8 cellular contexts compared by ENCODE assay signal in genomic region chr10:75772153-75772887, GRCh38.
DNase-seq lines count a peak whose midpoint lies in the region; ATAC-seq and TF ChIP-seq lines count a peak whose summit lies in the region.

No MANE protein-coding gene starts in this region.

- H3K27ac Mint-ChIP-seq in activated CD8-positive, alpha-beta T cell treated with anti-CD3 and anti-CD28 coated beads, Interleukin-2, amount 10 ng/mL, durations not matched to agents 7 days and 5 days = peak overlapping the region; percentile 89
- H3K27ac Mint-ChIP-seq in natural killer cell = peak overlapping the region; percentile 70 to 83

- no peaks in the 10 kb centered on the region for H3K9me3 Mint-ChIP-seq in activated CD8-positive, alpha-beta T cell treated with anti-CD3 and anti-CD28 coated beads, Interleukin-2, amount 10 ng/mL, durations not matched to agents 7 days and 5 days (ENCODE audit: insufficient read depth)
- no peaks in the 10 kb centered on the region for H3K9me3 Mint-ChIP-seq in natural killer cell

- ATAC-seq in GM18868 (IDR thresholded peaks at IDR 0.05; ENCODE audit: unreplicated experiment) = peak; percentile 74
- ATAC-seq in HG03159 (IDR thresholded peaks at IDR 0.05; ENCODE audit: unreplicated experiment) = peak; percentile 74
- no peak for ATAC-seq in activated CD8-positive, alpha-beta T cell treated with anti-CD3 and anti-CD28 coated beads, Interleukin-2, amount 10 ng/mL, durations not matched to agents 7 days and 5 days
- ATAC-seq in natural killer cell = peak in 2 of 3 donors; percentile 54 to 57
- ATAC-seq in HG02763 (IDR thresholded peaks at IDR 0.05; ENCODE audit: unreplicated experiment) = no peak

- H3K4me1 Mint-ChIP-seq in activated CD8-positive, alpha-beta T cell treated with anti-CD3 and anti-CD28 coated beads, Interleukin-2, amount 10 ng/mL, durations not matched to agents 7 days and 5 days (ENCODE audit: low read depth) = peaks cover 14% of the 10 kb centered on the region
- H3K4me1 Mint-ChIP-seq in natural killer cell = peaks cover 24 to 29% of the 10 kb centered on the region in 2 donors

- peaks cover 5% of the 10 kb centered on the region for H3K36me3 Mint-ChIP-seq in activated CD8-positive, alpha-beta T cell treated with anti-CD3 and anti-CD28 coated beads, Interleukin-2, amount 10 ng/mL, durations not matched to agents 7 days and 5 days (ENCODE audit: low read depth)
- H3K36me3 Mint-ChIP-seq in natural killer cell = no peaks in the 10 kb centered on the region

- POLR2A ChIA-PET in activated CD8-positive, alpha-beta T cell treated with anti-CD3 and anti-CD28 coated beads, Interleukin-2, amount 10 ng/mL, durations not matched to agents 7 days and 5 days (lab: Charles Lee) = no interaction called here

- CTCF ChIA-PET in activated CD8-positive, alpha-beta T cell treated with anti-CD3 and anti-CD28 coated beads, Interleukin-2, amount 10 ng/mL, durations not matched to agents 7 days and 5 days (lab: Charles Lee) = no interaction called here

- no peaks in the 10 kb centered on the region for H3K27me3 Mint-ChIP-seq in activated CD8-positive, alpha-beta T cell treated with anti-CD3 and anti-CD28 coated beads, Interleukin-2, amount 10 ng/mL, durations not matched to agents 7 days and 5 days (ENCODE audit: low read depth)
- no peaks in the 10 kb centered on the region for H3K27me3 Mint-ChIP-seq in natural killer cell (ENCODE audit: low read depth in 2 of 2)

- peak; percentile 31 for DNase-seq in activated CD8-positive, alpha-beta T cell treated with anti-CD3 and anti-CD28 coated beads, Interleukin-2, amount 10 ng/mL, durations not matched to agents 7 days and 5 days
- no peak for DNase-seq in natural killer cell
- no peak for DNase-seq in NCI-H446 treated with DMSO at 0.1 percent for 48 hours (lab: John Stamatoyannopoulos, UW)
- DNase-seq in NCI-H510A (lab: John Stamatoyannopoulos, UW) = no peak
- DNase-seq in DMS 273 (lab: John Stamatoyannopoulos, UW; ENCODE audit: unreplicated experiment) = no peak

- intact Hi-C loops in natural killer cell (cut with micrococcal nuclease) = no loop called here

- H3K4me3 Mint-ChIP-seq in activated CD8-positive, alpha-beta T cell treated with anti-CD3 and anti-CD28 coated beads, Interleukin-2, amount 10 ng/mL, durations not matched to agents 7 days and 5 days = peak overlapping the region; percentile 70
- H3K4me3 Mint-ChIP-seq in natural killer cell = peak overlapping the region; percentile 81

- TF ChIP-seq CTCF in natural killer cell (IDR thresholded peaks at IDR 0.05) = no peak

Comparison
In these comparisons a context has a peak if more than half of its experiments do, and no peak if none do; other contexts are left out.
1. ATAC-seq: peak in GM18868 (single experiment), HG03159 (single experiment) and natural killer cell (2 of 3); none in activated CD8-positive, alpha-beta T cell treated with anti-CD3 and anti-CD28 coated beads, Interleukin-2, amount 10 ng/mL, durations not matched to agents 7 days and 5 days (single experiment) and HG02763 (single experiment).